ENCODE assay signal across 16 cellular contexts in the genomic region with DNA sequence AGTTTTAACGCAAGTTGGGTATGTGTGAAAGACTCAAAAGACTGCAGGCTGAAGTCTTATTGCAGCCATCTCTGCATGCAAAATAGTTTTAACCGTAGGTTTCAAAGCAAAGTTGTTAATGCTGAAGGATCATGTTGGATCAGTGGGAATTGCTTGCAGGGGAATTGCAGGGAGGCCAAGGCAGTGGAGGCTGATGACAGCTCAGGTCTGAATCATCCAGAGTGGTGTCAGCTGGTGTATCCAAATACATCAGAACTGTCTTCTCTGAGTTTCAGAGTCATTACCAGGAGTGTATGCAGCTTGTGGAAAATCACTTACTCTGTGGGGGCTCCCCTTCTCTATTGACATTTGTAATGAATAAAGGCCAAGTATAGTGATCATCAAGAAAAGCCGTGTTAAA.
A peak's percentile ranks its signal among the peaks of the same experiment; 100 is the strongest.
DNase-seq lines count a peak whose midpoint lies in the region; ATAC-seq lines count a peak whose summit lies in the region.
"Had no signal": no experiment of that assay in that cellular context is flagged by ENCODE, and none has a peak within 500 bp of the region (broad histone marks: within the 10 kb centered on the region; RNA-seq: fewer than 3 reads in every experiment).

No MANE protein-coding gene starts in this region.

- DNase-seq in NCI-H748 (lab: John Stamatoyannopoulos, UW; ENCODE audit: unreplicated experiment): peak; percentile 20
- DNase-seq in NCI-H748 treated with DMSO at 0.1 percent for 48 hours (lab: John Stamatoyannopoulos, UW): no peak
- peak in 29 of 61 donors; percentile 0 to 79 (median 8) for DNase-seq in caudate nucleus (lab: John Stamatoyannopoulos, UW)
- DNase-seq in left kidney (ENCODE audit: low read depth, low spot score): peak; percentile 6
- no peak for DNase-seq in D341Med (ENCODE audit: low spot score)
- no peak for DNase-seq in NCI-H524 treated with DMSO at 0.1 percent for 48 hours (lab: John Stamatoyannopoulos, UW)
- no peak for DNase-seq in NCI-H526 treated with DMSO at 0.1 percent for 48 hours (lab: John Stamatoyannopoulos, UW)
- DNase-seq: H7, NCI-H1436, NCI-H2081 treated with DMSO at 0.1 percent for 48 hours, NCI-H526, PC-9, SHP77 had no signal

- H3K27ac ChIP-seq in caudate nucleus (ENCODE audit: low read depth, low read length): peak overlapping the region; percentile 8
- H3K27ac ChIP-seq: 22Rv1, BLaER1, PC-9 had no signal

- no peak for ATAC-seq in HG02852 (IDR thresholded peaks at IDR 0.05; ENCODE audit: unreplicated experiment)

Comparison
In these comparisons a context has a peak if more than half of its experiments do, and no peak if none do; other contexts are left out.
1. DNase-seq: peak in NCI-H748 (single experiment) and left kidney (single experiment); none in NCI-H748 treated with DMSO at 0.1 percent for 48 hours (single experiment), D341Med (single experiment), NCI-H524 treated with DMSO at 0.1 percent for 48 hours (single experiment) and NCI-H526 treated with DMSO at 0.1 percent for 48 hours (single experiment).